17 cellular contexts compared by ENCODE assay signal in the genomic region with DNA sequence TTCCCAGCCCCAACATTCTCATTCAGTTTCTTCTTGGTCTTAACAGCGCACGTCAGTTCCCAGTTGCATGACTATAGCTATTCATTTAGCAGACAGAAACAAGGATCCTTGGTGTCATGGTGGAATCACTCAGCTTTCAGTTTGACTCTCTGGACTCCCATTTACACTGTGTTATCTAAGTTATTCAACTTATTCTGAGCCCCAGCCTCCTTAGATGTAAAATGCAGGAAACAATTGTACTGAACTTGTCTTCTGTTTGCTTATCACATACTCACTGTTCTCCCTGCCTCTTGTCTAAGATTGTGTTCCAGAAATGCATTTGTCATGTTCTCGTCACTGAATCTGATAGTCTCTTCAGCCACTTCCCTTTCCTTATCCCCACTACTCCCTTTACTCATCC.
"Had no signal": no experiment of that assay in that cellular context is flagged by ENCODE, and none has a peak within 500 bp of the region (broad histone marks: within the 10 kb centered on the region; RNA-seq: fewer than 3 reads in every experiment).

No MANE protein-coding gene starts in this region.

- H3K4me1 Mint-ChIP-seq: activated naive CD8-positive, alpha-beta T cell treated with anti-CD3 and anti-CD28 coated beads for 36 hours; immature natural killer cell; memory B cell; stimulated activated memory B cell treated with anti-CD40 and anti-IgM and Interleukin-4, amounts not matched to agents 10 μg/mL and 1 μg/mL and 100 μg/mL, for 72 hours had no signal

- H3K9me3 Mint-ChIP-seq: activated naive CD8-positive, alpha-beta T cell treated with anti-CD3 and anti-CD28 coated beads for 36 hours had no signal

- H3K36me3 Mint-ChIP-seq: activated naive CD8-positive, alpha-beta T cell treated with anti-CD3 and anti-CD28 coated beads for 36 hours; memory B cell; stimulated activated memory B cell treated with anti-CD40 and anti-IgM and Interleukin-4, amounts not matched to agents 10 μg/mL and 1 μg/mL and 100 μg/mL, for 72 hours had no signal

- H3K27ac ChIP-seq: left lung, parathyroid adenoma, upper lobe of right lung had no signal

- H3K27me3 ChIP-seq: left lung, upper lobe of right lung had no signal

- H3K27ac Mint-ChIP-seq: activated naive CD8-positive, alpha-beta T cell treated with anti-CD3 and anti-CD28 coated beads for 36 hours; activated T-cell treated with anti-CD3 and anti-CD28 coated beads, Interleukin-2, amount 50 U/mL, for 72 hours; effector memory CD8-positive, alpha-beta T cell; immature natural killer cell; memory B cell; stimulated activated memory B cell treated with anti-CD40 and anti-IgM and Interleukin-4, amounts not matched to agents 10 μg/mL and 1 μg/mL and 100 μg/mL, for 72 hours had no signal

- H3K9ac ChIP-seq: parathyroid adenoma had no signal

- H3K4me1 ChIP-seq: parathyroid adenoma had no signal

- H3K4me3 Mint-ChIP-seq: activated naive CD8-positive, alpha-beta T cell treated with anti-CD3 and anti-CD28 coated beads for 36 hours; activated T-cell treated with anti-CD3 and anti-CD28 coated beads, Interleukin-2, amount 50 U/mL, for 72 hours; effector memory CD8-positive, alpha-beta T cell; immature natural killer cell; memory B cell; stimulated activated memory B cell treated with anti-CD40 and anti-IgM and Interleukin-4, amounts not matched to agents 10 μg/mL and 1 μg/mL and 100 μg/mL, for 72 hours had no signal

- H3K4me3 ChIP-seq: left lung, upper lobe of right lung had no signal

- H3K27me3 Mint-ChIP-seq: activated naive CD8-positive, alpha-beta T cell treated with anti-CD3 and anti-CD28 coated beads for 36 hours; effector memory CD8-positive, alpha-beta T cell; memory B cell; stimulated activated memory B cell treated with anti-CD40 and anti-IgM and Interleukin-4, amounts not matched to agents 10 μg/mL and 1 μg/mL and 100 μg/mL, for 72 hours had no signal

- H3K36me3 ChIP-seq: left lung, upper lobe of right lung had no signal

- H3K9me3 ChIP-seq: left lung, upper lobe of right lung had no signal

- ATAC-seq: activated T-cell treated with anti-CD3 and anti-CD28 coated beads, Interleukin-2, amount 50 U/mL, for 72 hours; effector memory CD8-positive, alpha-beta T cell; left lung; right cardiac atrium; stimulated activated memory B cell treated with anti-CD40 and anti-IgM and Interleukin-4, amounts not matched to agents 10 μg/mL and 1 μg/mL and 100 μg/mL, for 72 hours; upper lobe of right lung had no signal

- DNase-seq: activated CD4-positive, alpha-beta T cell treated with anti-CD3 and anti-CD28 coated beads for 1 hour; activated CD4-positive, alpha-beta T cell treated with anti-CD3 and anti-CD28 coated beads, Interleukin-2, amount 50 U/mL, for 48 hours; activated gamma-delta T cell treated with Interleukin-2 at 50 U/mL for 16 hours; activated naive CD8-positive, alpha-beta T cell treated with anti-CD3 and anti-CD28 coated beads for 36 hours; activated T-cell treated with anti-CD3 and anti-CD28 coated beads, Interleukin-2, amount 50 U/mL, for 72 hours; aorta; central memory CD4-positive, alpha-beta T cell; effector memory CD8-positive, alpha-beta T cell; immature natural killer cell; left lung; right cardiac atrium; SIG-M5; small intestine; upper lobe of right lung had no signal

- H2AFZ ChIP-seq: parathyroid adenoma had no signal
